Comparison of ENCODE assay signal across 19 cellular contexts in genomic region chr6:155275808-155276480, GRCh38. TPM values are rescaled to one million over a fixed set of nuclear protein-coding genes. Genes with fewer than 3 reads are reported as not detected.
DNase-seq lines count a peak whose midpoint lies in the region; ATAC-seq and TF ChIP-seq lines count a peak whose summit lies in the region.
"Had no signal": no experiment of that assay in that cellular context is flagged by ENCODE, and none has a peak within 500 bp of the region (broad histone marks: within the 10 kb centered on the region; RNA-seq: fewer than 3 reads in every experiment).

No MANE protein-coding gene starts in this region.

- WGBS in heart left ventricle, 4 donors, result 27 to 49% (median 41%) methylated on average over 8 to 10 of the region's 10 CpGs

- no peak overlapping the region for H3K4me3 Mint-ChIP-seq in osteocyte (ENCODE audit: unreplicated experiment)
- H3K4me3 Mint-ChIP-seq in activated CD4-positive, alpha-beta T cell treated with anti-CD3 and anti-CD28 coated beads, Interleukin-2, amount 10 ng/mL, durations not matched to agents 24 days and 14 days, result no peak overlapping the region
- H3K4me3 Mint-ChIP-seq: CD4-positive, alpha-beta T cell; stimulated activated effector memory CD8-positive, alpha-beta T cell treated with anti-CD3 and anti-CD28 coated beads, Interleukin-12 subunit alpha, Interleukin-12 subunit beta, amount 100 ng/mL, for 72 hours had no signal

- peaks cover 15% of the 10 kb centered on the region for H3K36me3 Mint-ChIP-seq in osteocyte (ENCODE audit: unreplicated experiment)
- peaks cover 25% of the 10 kb centered on the region for H3K36me3 Mint-ChIP-seq in activated CD4-positive, alpha-beta T cell treated with anti-CD3 and anti-CD28 coated beads, Interleukin-2, amount 10 ng/mL, durations not matched to agents 24 days and 14 days (ENCODE audit: low read depth)

- H3K27me3 ChIP-seq in ascending aorta (no peaks in the 10 kb centered on the region), heart left ventricle (no peaks in the 10 kb centered on the region), uterus (no peaks in the 10 kb centered on the region)
- H3K27me3 ChIP-seq: ovary had no signal

- no peaks in the 10 kb centered on the region for H3K27me3 Mint-ChIP-seq in osteocyte (ENCODE audit: unreplicated experiment)
- H3K27me3 Mint-ChIP-seq in activated CD4-positive, alpha-beta T cell treated with anti-CD3 and anti-CD28 coated beads, Interleukin-2, amount 10 ng/mL, durations not matched to agents 24 days and 14 days, result no peaks in the 10 kb centered on the region
- H3K27me3 Mint-ChIP-seq: CD4-positive, alpha-beta T cell had no signal

- H3K4me1 Mint-ChIP-seq in osteocyte (ENCODE audit: unreplicated experiment), result peaks cover 38% of the 10 kb centered on the region
- H3K4me1 Mint-ChIP-seq in activated CD4-positive, alpha-beta T cell treated with anti-CD3 and anti-CD28 coated beads, Interleukin-2, amount 10 ng/mL, durations not matched to agents 24 days and 14 days, result peaks cover 4% of the 10 kb centered on the region

- DNase-seq in ascending aorta (ENCODE audit: low spot score in 2 of 2), result no peak
- peak in 2 of 5 donors; percentile 33 to 36 for DNase-seq in heart left ventricle
- no peak for DNase-seq in osteocyte (ENCODE audit: extremely low spot score, unreplicated experiment)
- DNase-seq in uterus, result no peak
- DNase-seq in activated CD4-positive, alpha-beta T cell treated with anti-CD3 and anti-CD28 coated beads, Interleukin-2, amount 10 ng/mL, durations not matched to agents 24 days and 14 days, result no peak
- DNase-seq in stimulated activated CD8-positive, alpha-beta memory T cell treated with anti-CD3 and anti-CD28 coated beads, Interleukin-4, amount 100 ng/mL, for 48 hours, result no peak
- DNase-seq in SIG-M5 treated with dmso at 0.1 percent for 504 hours (lab: John Stamatoyannopoulos, UW; ENCODE audit: unreplicated experiment), result no peak
- DNase-seq: activated naive CD4-positive, alpha-beta T cell treated with anti-CD3 and anti-CD28 coated beads, Interleukin-2, amount 50 U/mL, for 16 hours; CD4-positive, alpha-beta T cell; GF-D8; KBM-7; NCI-H1694 treated with DMSO at 0.1 percent for 48 hours; NCI-H82; ovary; stimulated activated CD4-positive, alpha-beta T cell treated with anti-CD3 and anti-CD28 coated beads, Interleukin-2, amount 100 ng/mL, for 24 hours had no signal

- peak overlapping the region; percentile 28 for H3K27ac Mint-ChIP-seq in osteocyte (ENCODE audit: unreplicated experiment)
- no peak overlapping the region for H3K27ac Mint-ChIP-seq in activated CD4-positive, alpha-beta T cell treated with anti-CD3 and anti-CD28 coated beads, Interleukin-2, amount 10 ng/mL, durations not matched to agents 24 days and 14 days
- H3K27ac Mint-ChIP-seq: stimulated activated effector memory CD8-positive, alpha-beta T cell treated with anti-CD3 and anti-CD28 coated beads, Interleukin-12 subunit alpha, Interleukin-12 subunit beta, amount 100 ng/mL, for 72 hours had no signal

- ATAC-seq in heart left ventricle, result peak; percentile 69 to 77 (median 74)
- ATAC-seq: stimulated activated effector memory CD8-positive, alpha-beta T cell treated with anti-CD3 and anti-CD28 coated beads, Interleukin-12 subunit alpha, Interleukin-12 subunit beta, amount 100 ng/mL, for 72 hours had no signal

- no peaks in the 10 kb centered on the region for H3K9me3 ChIP-seq in ascending aorta
- H3K9me3 ChIP-seq in heart left ventricle, result no peaks in the 10 kb centered on the region
- no peaks in the 10 kb centered on the region for H3K9me3 ChIP-seq in uterus
- H3K9me3 ChIP-seq: ovary had no signal

- TF ChIP-seq CTCF in ascending aorta (IDR thresholded peaks at IDR 0.05) (no peak), heart left ventricle (IDR thresholded peaks at IDR 0.05) (no peak), osteocyte (IDR thresholded peaks at IDR 0.05) (no peak), uterus (IDR thresholded peaks at IDR 0.05) (no peak)

- TF ChIP-seq POLR2A in heart left ventricle (IDR thresholded peaks at IDR 0.05), result no peak
- no peak for TF ChIP-seq POLR2A in uterus (IDR thresholded peaks at IDR 0.05)

- intact Hi-C loops in ascending aorta (cut with DNase I), result no loop called here
- intact Hi-C loops in heart left ventricle (cut with DNase I), result no loop called here
- intact Hi-C loops in uterus (cut with DNase I; ENCODE audit: low total_unique reads), result no loop called here
- intact Hi-C loops in activated CD4-positive, alpha-beta T cell treated with anti-CD3 and anti-CD28 coated beads, Interleukin-2, amount 10 ng/mL, durations not matched to agents 24 days and 14 days (cut with micrococcal nuclease), result no loop called here

- H3K4me3 ChIP-seq in ascending aorta (no peak overlapping the region), heart left ventricle (no peak overlapping the region), uterus (no peak overlapping the region)
- H3K4me3 ChIP-seq: ovary had no signal

- H3K27ac ChIP-seq in ascending aorta, result peak overlapping the region; percentile 44 to 56
- peak overlapping the region; percentile 18 to 76 (median 57) for H3K27ac ChIP-seq in heart left ventricle
- peak overlapping the region; percentile 23 to 51 for H3K27ac ChIP-seq in uterus

- H3K36me3 ChIP-seq in ascending aorta, result peaks cover 0 to 4% of the 10 kb centered on the region in 2 donors
- H3K36me3 ChIP-seq in heart left ventricle, result peaks cover 0 to 14% (median 2%) of the 10 kb centered on the region in 9 donors
- no peaks in the 10 kb centered on the region for H3K36me3 ChIP-seq in uterus
- H3K36me3 ChIP-seq: ovary had no signal

- H3K4me1 ChIP-seq in ascending aorta (peaks cover 3 to 22% of the 10 kb centered on the region in 2 donors), heart left ventricle (peaks cover 0 to 70% (median 26%) of the 10 kb centered on the region in 12 donors), uterus (peaks cover 11 to 12% of the 10 kb centered on the region in 2 donors)

- H3K9me3 Mint-ChIP-seq in osteocyte (ENCODE audit: unreplicated experiment), result no peaks in the 10 kb centered on the region
- no peaks in the 10 kb centered on the region for H3K9me3 Mint-ChIP-seq in activated CD4-positive, alpha-beta T cell treated with anti-CD3 and anti-CD28 coated beads, Interleukin-2, amount 10 ng/mL, durations not matched to agents 24 days and 14 days
- H3K9me3 Mint-ChIP-seq: CD4-positive, alpha-beta T cell; stimulated activated effector memory CD8-positive, alpha-beta T cell treated with anti-CD3 and anti-CD28 coated beads, Interleukin-12 subunit alpha, Interleukin-12 subunit beta, amount 100 ng/mL, for 72 hours had no signal

RNA-seq across cellular contexts. Expression of gene CLDN20, which starts 12.1 kb away (rescaled TPM):
- not detected for total RNA-seq in ascending aorta
- not detected for total RNA-seq in heart left ventricle
- under 1 TPM in 1 of 2 donors, not detected in 1; 0.30 TPM for polyA plus RNA-seq in heart left ventricle
- not detected in 2 replicates for total RNA-seq in osteocyte
- total RNA-seq in uterus, result 1 to 10 TPM in 1 of 4 donors, not detected in 3; 1.5 TPM
- 0.21 TPM in 1 of 2 replicates, not detected in the other for total RNA-seq in activated CD4-positive, alpha-beta T cell treated with anti-CD3 and anti-CD28 coated beads, Interleukin-2, amount 10 ng/mL, durations not matched to agents 24 days and 14 days
- total RNA-seq: CD4-positive, alpha-beta T cell; dermis microvascular lymphatic vessel endothelial cell; glomerular endothelial cell; liver; ovary had no signal
- polyA plus RNA-seq: ovary had no signal

RNA-seq across cellular contexts. Expression of gene TFB1M, which starts 38.3 kb away (rescaled TPM):
- total RNA-seq in ascending aorta (2.9 TPM), heart left ventricle (10 to 100 TPM; 11.4 to 24.5 (median 20.2) TPM), osteocyte (14.1 and 19.1 TPM in 2 replicates), uterus (10 to 100 TPM in 3 of 4 donors, under 1 TPM in 1; 0.59 to 46.1 (median 20.9) TPM)
- 10 to 100 TPM; 14.2 to 15.5 TPM for polyA plus RNA-seq in heart left ventricle
- 36.8 and 41.4 TPM in 2 replicates for total RNA-seq in activated CD4-positive, alpha-beta T cell treated with anti-CD3 and anti-CD28 coated beads, Interleukin-2, amount 10 ng/mL, durations not matched to agents 24 days and 14 days
